Comparison of ENCODE assay signal across 1 cellular context in genomic region chr10:5343561-5343960, GRCh38.
TF ChIP-seq lines count a peak whose summit lies in the region.

No MANE protein-coding gene starts in this region.

TF ChIP-seq in Ishikawa, 13 proteins besides CTCF, POLR2A, EP300 and RAD21 (continued from another document):
- no peak for TF ChIP-seq NFIC (IDR thresholded peaks at IDR 0.05)
- no peak for TF ChIP-seq TCF12 (IDR thresholded peaks at IDR 0.05; ENCODE audit: low read depth)
- TF ChIP-seq CREB1 (IDR thresholded peaks at IDR 0.05; ENCODE audit: low read depth): no peak
